ENCODE assay signal across 15 cellular contexts in the genomic region with DNA sequence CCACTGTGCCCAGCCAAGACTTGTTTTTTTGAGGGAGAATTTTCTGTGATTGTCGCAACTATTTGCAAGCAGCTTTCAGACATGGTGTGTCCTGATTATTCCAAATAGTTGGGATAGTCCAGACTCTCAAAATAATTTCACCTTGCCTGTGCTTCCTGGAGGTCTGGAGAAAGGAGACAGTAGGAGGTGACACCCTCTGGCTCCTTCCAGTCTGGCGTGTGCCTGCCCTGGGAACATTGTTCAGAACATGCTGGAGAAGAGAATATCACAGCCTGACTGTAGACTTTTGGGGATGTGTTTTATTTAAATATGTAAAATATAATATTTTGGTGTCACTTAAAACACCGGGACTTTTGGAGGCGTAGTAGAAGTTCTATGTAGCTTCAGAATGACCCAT. TPM values are rescaled to one million over a fixed set of nuclear protein-coding genes. Genes with fewer than 3 reads are reported as not detected.
DNase-seq lines count a peak whose midpoint lies in the region; ATAC-seq, FAIRE-seq and TF ChIP-seq lines count a peak whose summit lies in the region.
"Had no signal": no experiment of that assay in that cellular context is flagged by ENCODE, and none has a peak within 500 bp of the region (broad histone marks: within the 10 kb centered on the region; RNA-seq: fewer than 3 reads in every experiment).

No MANE protein-coding gene starts in this region.

- peaks cover 87% of the 10 kb centered on the region for H3K79me2 ChIP-seq in mammary epithelial cell (ENCODE audit: insufficient read depth, low read length)
- peaks cover 3 to 94% of the 10 kb centered on the region in 2 experiments for H3K79me2 ChIP-seq in H1 (ENCODE audit: control insufficient read depth in 1 of 2, insufficient read depth in 2 of 2, low read length in 2 of 2)

- H2BK12ac ChIP-seq in H1 (ENCODE audit: low read depth, low read length) = no peak overlapping the region; the same call in 1 of the 2 replicates

- TF ChIP-seq EP300 in H1 (IDR thresholded peaks at IDR 0.05; ENCODE audit: borderline replicate concordance in 1 of 2, low read depth in 2 of 2, low read length in 2 of 2) (no peak), sigmoid colon (IDR thresholded peaks at IDR 0.05) (no peak)

- H3K27ac Mint-ChIP-seq in MCF 10A (ENCODE audit: low read depth, unreplicated experiment) = no peak overlapping the region

- WGBS in mammary epithelial cell (ENCODE audit: low coverage, missing lambda C conversion rate) = 95% methylated on average over 4 of the region's 4 CpGs
- WGBS in H1 (ENCODE audit: extremely low coverage in 1 of 2, insufficient coverage in 1 of 2, insufficient read length in 1 of 2, insufficient replicate concordance in 2 of 2, low coverage in 1 of 2, low lambda C conversion rate in 2 of 2, missing lambda C conversion rate in 1 of 2), 2 experiments = 93% methylated on average over 4 of the region's 4 CpGs; no CpG with 5 or more reads in 1 of the 2 experiments
- 87 to 92% methylated on average over 4 of the region's 4 CpGs for WGBS in sigmoid colon, 2 donors

- H4K20me1 ChIP-seq in mammary epithelial cell (ENCODE audit: insufficient read depth, low read length) (no peaks in the 10 kb centered on the region), H1 (replicated peaks in 1 of 2; ENCODE audit: control insufficient read depth in 1 of 2, insufficient read depth in 2 of 2, low read length in 2 of 2) (peaks cover 8 to 20% of the 10 kb centered on the region in 2 experiments)

- TF ChIP-seq POLR2A in H1 (IDR thresholded peaks at IDR 0.05; ENCODE audit: control extremely low read depth in 1 of 2, low read depth in 2 of 2, low read length in 2 of 2) (no peak), sigmoid colon (IDR thresholded peaks at IDR 0.05) (no peak)

- no peak overlapping the region for H4K8ac ChIP-seq in H1 (ENCODE audit: extremely low read depth, insufficient read depth, low read length)

- H4K91ac ChIP-seq in H1 (replicated peaks; ENCODE audit: insufficient read length, low read length) = no peak overlapping the region

- peaks cover 21% of the 10 kb centered on the region for H3K4me1 Mint-ChIP-seq in MCF 10A (ENCODE audit: insufficient read depth, unreplicated experiment)

- no peak overlapping the region for H4K5ac ChIP-seq in H1 (ENCODE audit: insufficient read length, low read depth, low read length)

- H3K4me3 Mint-ChIP-seq in MCF 10A (ENCODE audit: unreplicated experiment) = no peak overlapping the region

- no peaks in the 10 kb centered on the region for H3K36me3 Mint-ChIP-seq in MCF 10A (ENCODE audit: insufficient read depth, unreplicated experiment)

- BruUV-seq in mammary epithelial cell (replicated peaks; lab: Mats Ljungman, UMichigan) = no TSS peak
- BruUV-seq in MCF 10A (replicated peaks; lab: Mats Ljungman, UMichigan) = no TSS peak

- no peak for TF ChIP-seq RAD21 in H1 (IDR thresholded peaks at IDR 0.05 in 1 of 2, conservative IDR thresholded peaks at IDR 0.05 in 1 of 2; ENCODE audit: low read depth in 2 of 2, low read length in 2 of 2)

- H3K9ac ChIP-seq in mammary epithelial cell (ENCODE audit: insufficient read depth, low read length) (no peak overlapping the region), H1 (replicated peaks in 1 of 4; ENCODE audit: extremely low read depth in 1 of 4, low read depth in 3 of 4, low read length in 3 of 4) (no peak overlapping the region)

- H2BK120ac ChIP-seq in H1 (replicated peaks; ENCODE audit: low read depth, low read length) = no peak overlapping the region

- H3K79me1 ChIP-seq in H1 (ENCODE audit: low read depth, low read length) = peaks cover 20% of the 10 kb centered on the region

- H3K9me3 ChIP-seq in mammary epithelial cell (replicated peaks; ENCODE audit: insufficient read depth, low read length) (no peaks in the 10 kb centered on the region), H1 (ENCODE audit: insufficient read depth in 2 of 2, low read depth in 1 of 2, low read length in 1 of 2) (no peaks in the 10 kb centered on the region), sigmoid colon (no peaks in the 10 kb centered on the region)
- H3K9me3 ChIP-seq: Caco-2 had no signal

- intact Hi-C loops in mammary epithelial cell (cut with micrococcal nuclease) (loop anchor here (2.0 kb wide), 1 partner anchor 13 kb away; no protein-coding TSS in a partner anchor), MCF 10A (cut with micrococcal nuclease) (loop anchor here (5.0 kb wide), 1 partner anchor 134 kb away; no protein-coding TSS in a partner anchor), sigmoid colon (cut with DNase I) (no loop called here), left colon (cut with DNase I, micrococcal nuclease) (no loop called here)

- ATAC-seq in left colon (no peak), GM21367 (IDR thresholded peaks at IDR 0.05; ENCODE audit: unreplicated experiment) (no peak)

- dilution Hi-C loops in mammary epithelial cell (cut with HindIII; ENCODE audit: low sequenced_read_pairs) = loop anchor here (5.0 kb wide), 1 partner anchor 64 kb away; no protein-coding TSS in a partner anchor

- H3K4me3 ChIP-seq in mammary epithelial cell (replicated peaks in 1 of 3; ENCODE audit: insufficient read depth in 1 of 3, low read depth in 2 of 3, low read length in 3 of 3) (no peak overlapping the region), H1 (ENCODE audit: extremely low read depth in 1 of 4, insufficient read depth in 2 of 4, low read depth in 3 of 4, low read length in 4 of 4) (no peak overlapping the region), sigmoid colon (no peak overlapping the region)
- H3K4me3 ChIP-seq: GM12878 had no signal

- H2BK15ac ChIP-seq in H1 (ENCODE audit: low read length) = 0 out of 2 replicates have a peak overlapping the region, but pooled peaks have one; percentile 81

- POLR2A ChIA-PET in MCF 10A (lab: Yijun Ruan, JAX) (interaction anchor here (1.7 to 2.1 kb wide), 2 partner anchors 10 to 143 kb away, joined by 4 to 7 read pairs; no protein-coding TSS in a partner anchor), H1 (lab: Charles Lee; ENCODE audit: partially characterized antibody) (interaction anchor here (1.4 to 2.4 kb wide), 3 partner anchors 11 to 16 kb away, joined by 6 to 15 read pairs (median 10); a partner anchor contains a TSS)

- H3K36me3 ChIP-seq in mammary epithelial cell (ENCODE audit: insufficient read depth, low read length) = no peaks in the 10 kb centered on the region
- no peaks in the 10 kb centered on the region for H3K36me3 ChIP-seq in H1 (ENCODE audit: control insufficient read depth in 2 of 4, insufficient read depth in 4 of 4, low read length in 3 of 4)
- H3K36me3 ChIP-seq in sigmoid colon = no peaks in the 10 kb centered on the region

- H3K23ac ChIP-seq in H1 (ENCODE audit: insufficient read length) = no peak overlapping the region

- DNase-seq in mammary epithelial cell (no peak), MCF 10A (ENCODE audit: unreplicated experiment) (no peak), NCI-H69 (lab: John Stamatoyannopoulos, UW) (peak; percentile 36), H1 (ENCODE audit: low read depth in 1 of 2, low spot score in 2 of 2) (no peak), sigmoid colon (peak; percentile 2), left colon (no peak)
- DNase-seq in stimulated activated CD4-positive, alpha-beta T cell treated with anti-CD3 and anti-CD28 coated beads, Interleukin-2, amount 100 ng/mL, for 48 hours = no peak
- DNase-seq: 8988T, Caco-2, NCI-H187 treated with DMSO at 0.1 percent for 48 hours, NCI-H2171, NCI-H82, SHP77 had no signal

- in situ Hi-C loops in mammary epithelial cell (cut with MboI; ENCODE audit: low sequenced_read_pairs in 2 of 2) = no loop called here

- no peak overlapping the region for H3K18ac ChIP-seq in H1 (ENCODE audit: extremely low read depth, low read length)

- H3K56ac ChIP-seq in H1 (replicated peaks; ENCODE audit: insufficient read length, low read depth, low read length) = no peak overlapping the region

- 0 out of 2 replicates have a peak overlapping the region, but pooled peaks have one; percentile 48 for H2BK20ac ChIP-seq in H1 (ENCODE audit: low read length)

- no peak overlapping the region for H2AFZ ChIP-seq in mammary epithelial cell (ENCODE audit: low read depth, low read length)
- no peak overlapping the region for H2AFZ ChIP-seq in H1 (ENCODE audit: low read length)

- H3K27ac ChIP-seq in mammary epithelial cell (ENCODE audit: insufficient read depth, low read depth, low read length) (peak overlapping the region; percentile 66), H1 (ENCODE audit: low read depth, low read length) (no peak overlapping the region), sigmoid colon (peak overlapping the region in 2 of 4 donors; percentile 11 to 19)

- no peaks in the 10 kb centered on the region for H3K9me3 Mint-ChIP-seq in MCF 10A (ENCODE audit: unreplicated experiment)

- no peaks in the 10 kb centered on the region for H3K27me3 Mint-ChIP-seq in MCF 10A (ENCODE audit: insufficient read depth, unreplicated experiment)

- no peaks in the 10 kb centered on the region for H3K23me2 ChIP-seq in H1 (ENCODE audit: low read depth, low read length)

- H3K4ac ChIP-seq in H1 (replicated peaks; ENCODE audit: insufficient read length, low read depth, low read length) = no peak overlapping the region

- H3K4me2 ChIP-seq in mammary epithelial cell (ENCODE audit: insufficient read depth, low read depth, low read length) (peak overlapping the region; percentile 74), H1 (ENCODE audit: insufficient read depth in 1 of 2, low read depth in 2 of 2, low read length in 2 of 2) (no peak overlapping the region)

- H3K14ac ChIP-seq in H1 (ENCODE audit: insufficient read length) = no peak overlapping the region

- H3K27me3 ChIP-seq in mammary epithelial cell (ENCODE audit: insufficient read depth, low read length) = no peaks in the 10 kb centered on the region
- H3K27me3 ChIP-seq in H1 (replicated peaks in 1 of 4; ENCODE audit: control insufficient read depth in 3 of 4, extremely low read depth in 1 of 4, insufficient read depth in 3 of 4, low read length in 3 of 4) = no peaks in the 10 kb centered on the region
- no peaks in the 10 kb centered on the region for H3K27me3 ChIP-seq in sigmoid colon

- H2AK5ac ChIP-seq in H1 (ENCODE audit: low read depth, low read length) = peak overlapping the region; percentile 69; the same call in 1 of the 2 replicates

- H3K4me1 ChIP-seq in mammary epithelial cell (ENCODE audit: insufficient read depth, low read length) (peaks cover 65% of the 10 kb centered on the region), H1 (replicated peaks in 1 of 4; ENCODE audit: control insufficient read depth in 3 of 4, insufficient read depth in 4 of 4, low read length in 3 of 4) (peaks cover 17 to 26% (median 21%) of the 10 kb centered on the region in 4 experiments), sigmoid colon (peaks cover 0 to 46% (median 14%) of the 10 kb centered on the region in 4 donors)

- TF ChIP-seq CTCF in mammary epithelial cell (conservative IDR thresholded peaks at IDR 0.05 in 1 of 2, IDR thresholded peaks at IDR 0.05 in 1 of 2; ENCODE audit: extremely low read depth in 1 of 2, insufficient read depth in 1 of 2, low read depth in 1 of 2, low read length in 2 of 2) (no peak), MCF 10A (IDR thresholded peaks at IDR 0.05; ENCODE audit: unreplicated experiment) (no peak), H1 (IDR thresholded peaks at IDR 0.05; ENCODE audit: control extremely low read depth in 1 of 3, insufficient read depth in 1 of 3, low read depth in 1 of 3, low read length in 3 of 3) (no peak), sigmoid colon (IDR thresholded peaks at IDR 0.05) (no peak)

- H2BK5ac ChIP-seq in H1 (ENCODE audit: low read depth, low read length) = no peak overlapping the region

- CTCF ChIA-PET in mammary epithelial cell (lab: Charles Lee; ENCODE audit: low non-redundant PET) (no interaction called here), MCF 10A (lab: Yijun Ruan, JAX) (interaction anchor here (1.0 kb wide), 1 partner anchor 133 kb away, joined by 3 read pairs; no protein-coding TSS in a partner anchor), H1 (lab: Charles Lee; ENCODE audit: partially characterized antibody) (interaction anchor here (1.3 to 2.0 kb wide), 4 partner anchors 11 to 143 kb away, joined by 3 to 11 read pairs (median 6); a partner anchor contains a TSS)

- FAIRE-seq in H1 (lab: Jason Lieb, UNC) = no peak
- FAIRE-seq: GM12878 had no signal

RNA-seq across cellular contexts. Expression of a gene that starts 14.9 kb away (rescaled TPM):
- total RNA-seq in mammary epithelial cell = 10 to 100 TPM in 1 of 2 donors, 1 to 10 TPM in 1; 9.5 to 14.5 TPM
- polyA plus RNA-seq in mammary epithelial cell = 5.2 TPM
- polyA minus RNA-seq in mammary epithelial cell = 9.8 TPM
- 7.1 and 7.9 TPM in 2 replicates for total RNA-seq in MCF 10A (2022)
- total RNA-seq in H1 (2021; fragmentation: NEBNext Ultra II Directional; extraction: Animal tissue kit (Norgen Biotek cat#: 25700)) = 20.6 and 21.7 TPM in 2 replicates
- 14.1 and 21.0 TPM in 2 replicates for polyA plus RNA-seq in H1 (2011; rRNA removed)
- polyA plus RNA-seq in H1 (2011; cell fraction: cytosol; rRNA removed) = 12.7 TPM
- polyA plus RNA-seq in H1 (2011; cell fraction: nucleus; rRNA removed) = 20.6 TPM
- polyA plus RNA-seq in H1 (2012, experiment 1 of 2) = 8.5 to 15.1 TPM (median 12.1 TPM) in 4 replicates
- 6.6 TPM for polyA plus RNA-seq in H1 (2012, experiment 2 of 2)
- 15.5 TPM for polyA plus RNA-seq in H1 (2013, experiment 1 of 2)
- polyA plus RNA-seq in H1 (2013, experiment 2 of 2) = 17.6 TPM
- polyA minus RNA-seq in H1 (2011; rRNA and poly(A)+ RNA removed) = 9.9 and 12.3 TPM in 2 replicates
- 15.9 TPM for polyA minus RNA-seq in H1 (2011; cell fraction: cytosol; rRNA and poly(A)+ RNA removed)
- 15.9 TPM for polyA minus RNA-seq in H1 (2011; cell fraction: nucleus; rRNA and poly(A)+ RNA removed)
- 10 to 100 TPM in 2 of 4 donors, 1 to 10 TPM in 2; 8.9 to 13.6 (median 9.7) TPM for total RNA-seq in sigmoid colon
- 1 to 10 TPM in 1 of 3 donors, under 1 TPM in 2; 0.23 to 3.9 (median 0.60) TPM for polyA plus RNA-seq in sigmoid colon
- 1 to 10 TPM; 6.2 to 7.0 TPM for total RNA-seq in left colon

Comparison
In these comparisons a context has a peak if more than half of its experiments do, and no peak if none do; other contexts are left out.
1. DNase-seq: peak in NCI-H69 (single experiment) and sigmoid colon (single experiment); none in mammary epithelial cell (single experiment), MCF 10A (single experiment), H1 (0 of 2), left colon (0 of 2) and stimulated activated CD4-positive, alpha-beta T cell treated with anti-CD3 and anti-CD28 coated beads, Interleukin-2, amount 100 ng/mL, for 48 hours (0 of 2).
2. intact Hi-C loops: an anchor here in mammary epithelial cell (2.0 kb wide) and MCF 10A (5.0 kb wide); none called in sigmoid colon and left colon.